In the genomic region with DNA sequence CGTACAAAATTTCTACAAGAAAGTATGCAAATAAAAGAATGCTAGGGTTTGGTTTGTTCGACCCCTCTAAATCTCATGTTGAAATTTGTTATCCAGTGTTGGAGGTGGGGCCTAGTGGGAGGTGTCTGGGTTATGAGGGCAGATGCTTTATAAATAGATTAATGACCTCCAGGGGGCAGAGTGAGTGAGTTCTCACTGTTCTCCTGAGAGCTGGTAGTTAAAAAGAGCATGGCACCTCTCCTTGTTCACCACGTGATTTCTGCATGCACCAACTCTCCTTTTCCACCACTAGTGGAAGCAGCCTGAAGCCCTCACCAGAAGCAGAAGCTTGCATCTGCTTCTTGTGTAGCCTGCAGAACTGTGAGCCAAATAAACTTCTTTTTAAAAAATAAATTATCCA, we compare ENCODE assay signal across 9 cellular contexts. TPM values are rescaled to one million over a fixed set of nuclear protein-coding genes. Genes with fewer than 3 reads are reported as not detected.
DNase-seq lines count a peak whose midpoint lies in the region; ATAC-seq and TF ChIP-seq lines count a peak whose summit lies in the region.
"Had no signal": no experiment of that assay in that cellular context is flagged by ENCODE, and none has a peak within 500 bp of the region (broad histone marks: within the 10 kb centered on the region; RNA-seq: fewer than 3 reads in every experiment).

No MANE protein-coding gene starts in this region.

- no peaks in the 10 kb centered on the region for H3K9me3 ChIP-seq in RWPE2 (ENCODE audit: severe bottlenecking)

- H3K9me3 Mint-ChIP-seq in natural killer cell treated with Interleukin-12 subunit alpha and Interleukin-12 subunit beta and Interleukin-15 and Interleukin-18, amount 100 ng/mL, for 72 hours = no peaks in the 10 kb centered on the region

- no peak overlapping the region for H3K4me3 ChIP-seq in RWPE2 (ENCODE audit: severe bottlenecking)
- H3K4me3 ChIP-seq: skin epidermis had no signal

- H3K4me1 Mint-ChIP-seq in natural killer cell treated with Interleukin-12 subunit alpha and Interleukin-12 subunit beta and Interleukin-15 and Interleukin-18, amount 100 ng/mL, for 72 hours (ENCODE audit: low read depth in 2 of 2) = no peaks in the 10 kb centered on the region

- no peak overlapping the region for H3K4me3 Mint-ChIP-seq in natural killer cell treated with Interleukin-12 subunit alpha and Interleukin-12 subunit beta and Interleukin-15 and Interleukin-18, amount 100 ng/mL, for 72 hours

- TF ChIP-seq CTCF in GM10266 (IDR thresholded peaks at IDR 0.05; ENCODE audit: control insufficient read depth, insufficient read depth, low read depth, missing control alignments) (peak; percentile 5), RWPE2 (IDR thresholded peaks at IDR 0.05; ENCODE audit: poor library complexity, severe bottlenecking) (peak; percentile 56)

- H3K36me3 ChIP-seq in RWPE2 (ENCODE audit: low read depth) = no peaks in the 10 kb centered on the region

- peak; percentile 67 for ATAC-seq in GM21447 (IDR thresholded peaks at IDR 0.05; ENCODE audit: unreplicated experiment)
- peak; percentile 62 for ATAC-seq in HG03565 (IDR thresholded peaks at IDR 0.05; ENCODE audit: unreplicated experiment)
- ATAC-seq in RWPE2 (ENCODE audit: low read depth) = peak; percentile 76
- ATAC-seq in natural killer cell treated with Interleukin-12 subunit alpha and Interleukin-12 subunit beta and Interleukin-15 and Interleukin-18, amount 100 ng/mL, for 72 hours = no peak

- no peak overlapping the region for H3K27ac ChIP-seq in RWPE2 (ENCODE audit: poor library complexity, severe bottlenecking)
- H3K27ac ChIP-seq: skin epidermis had no signal

- peaks cover 7% of the 10 kb centered on the region for H3K27me3 ChIP-seq in RWPE2 (ENCODE audit: insufficient read depth, poor library complexity, severe bottlenecking)

- no peaks in the 10 kb centered on the region for H3K4me1 ChIP-seq in RWPE2 (ENCODE audit: insufficient read depth, poor library complexity, severe bottlenecking)

- peaks cover 4% of the 10 kb centered on the region for H3K36me3 Mint-ChIP-seq in natural killer cell treated with Interleukin-12 subunit alpha and Interleukin-12 subunit beta and Interleukin-15 and Interleukin-18, amount 100 ng/mL, for 72 hours

- DNase-seq in GM10266 (ENCODE audit: extremely low spot score) = peak; percentile 25
- DNase-seq in RWPE2 (ENCODE audit: low spot score) = no peak
- peak; percentile 76 for DNase-seq in iPS DF 19.7 (ENCODE audit: low read depth, low spot score)
- no peak for DNase-seq in OCI-M2 (lab: John Stamatoyannopoulos, UW; ENCODE audit: unreplicated experiment)
- no peak for DNase-seq in natural killer cell treated with Interleukin-12 subunit alpha and Interleukin-12 subunit beta and Interleukin-15 and Interleukin-18, amount 100 ng/mL, for 72 hours (ENCODE audit: low spot score)
- no peak for DNase-seq in activated CD4-positive, alpha-beta T cell treated with anti-CD3 and anti-CD28 coated beads, Interleukin-2, amount 50 U/mL, for 4 hours

- H3K27me3 Mint-ChIP-seq in natural killer cell treated with Interleukin-12 subunit alpha and Interleukin-12 subunit beta and Interleukin-15 and Interleukin-18, amount 100 ng/mL, for 72 hours = peaks cover 0 to 15% of the 10 kb centered on the region in 2 donors

- no peak overlapping the region for H3K27ac Mint-ChIP-seq in natural killer cell treated with Interleukin-12 subunit alpha and Interleukin-12 subunit beta and Interleukin-15 and Interleukin-18, amount 100 ng/mL, for 72 hours

RNA-seq across cellular contexts. Expression of a gene that starts 50.4 kb away (rescaled TPM):
- total RNA-seq in natural killer cell treated with Interleukin-12 subunit alpha and Interleukin-12 subunit beta and Interleukin-15 and Interleukin-18, amount 100 ng/mL, for 72 hours = not detected

Comparison
In these comparisons a context has a peak if more than half of its experiments do, and no peak if none do; other contexts are left out.
1. DNase-seq: peak in GM10266 (single experiment) and iPS DF 19.7 (single experiment); none in RWPE2 (single experiment), OCI-M2 (single experiment), natural killer cell treated with Interleukin-12 subunit alpha and Interleukin-12 subunit beta and Interleukin-15 and Interleukin-18, amount 100 ng/mL, for 72 hours (single experiment) and activated CD4-positive, alpha-beta T cell treated with anti-CD3 and anti-CD28 coated beads, Interleukin-2, amount 50 U/mL, for 4 hours (0 of 2).
2. ATAC-seq: peak in GM21447 (single experiment), HG03565 (single experiment) and RWPE2 (single experiment); none in natural killer cell treated with Interleukin-12 subunit alpha and Interleukin-12 subunit beta and Interleukin-15 and Interleukin-18, amount 100 ng/mL, for 72 hours (0 of 2).